ENCODE assay signal across 8 cellular contexts in the genomic region with DNA sequence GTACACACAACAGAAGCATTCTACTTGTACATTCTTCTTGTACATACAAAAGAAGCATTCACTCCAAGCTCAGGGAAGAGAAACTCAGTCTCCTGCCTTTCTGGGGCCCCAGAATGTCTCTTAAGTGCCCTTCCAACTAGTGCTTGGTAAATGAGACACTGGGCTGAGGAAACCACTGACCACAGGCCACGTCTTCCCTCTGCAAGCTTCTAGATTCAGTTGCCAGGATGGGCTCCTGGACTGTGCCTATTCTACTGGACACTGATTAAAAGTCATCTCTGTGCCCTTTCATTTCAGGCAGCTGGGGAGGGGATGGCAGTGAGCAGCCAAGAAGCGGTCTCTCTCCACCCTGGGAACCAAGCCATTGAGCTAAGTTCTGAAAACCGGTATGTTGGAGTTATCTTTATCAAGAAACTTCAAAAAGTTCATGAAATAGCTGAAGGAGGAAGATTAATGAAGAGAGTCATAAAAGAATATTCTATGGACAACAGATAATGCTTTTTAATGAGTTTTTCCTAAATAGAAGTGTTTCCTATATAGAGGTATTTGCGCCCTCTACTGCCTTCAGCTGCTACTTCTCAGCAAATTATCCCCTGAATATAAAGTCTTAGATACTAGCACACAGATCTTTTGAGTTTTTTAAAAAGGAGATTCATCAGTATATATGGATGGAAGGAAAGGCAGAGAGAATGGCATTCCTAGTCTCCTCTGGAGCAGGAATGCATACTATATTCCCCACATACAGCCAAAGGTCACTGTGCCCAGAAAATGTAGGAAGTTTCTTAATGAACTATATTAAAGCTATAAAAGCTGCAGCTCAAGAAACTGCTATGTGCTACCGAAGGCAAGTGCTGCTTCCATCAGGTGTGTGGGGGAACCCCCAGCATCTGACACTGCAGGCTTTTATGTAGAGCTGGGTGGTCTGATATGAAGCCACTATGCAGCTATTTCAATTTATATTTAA. TPM values are rescaled to one million over a fixed set of nuclear protein-coding genes. Genes with fewer than 3 reads are reported as not detected.
A peak's percentile ranks its signal among the peaks of the same experiment; 100 is the strongest.
DNase-seq lines count a peak whose midpoint lies in the region; ATAC-seq and TF ChIP-seq lines count a peak whose summit lies in the region.

No MANE protein-coding gene starts in this region.

- no peaks in the 10 kb centered on the region for H3K9me3 Mint-ChIP-seq in activated CD4-positive, alpha-beta memory T cell treated with anti-CD3 and anti-CD28 coated beads, Interleukin-2, amount 10 ng/mL, durations not matched to agents 7 days and 5 days

- no peak overlapping the region for H3K4me2 ChIP-seq in SU-DHL-6 (ENCODE audit: low read depth, low read length, poor library complexity, severe bottlenecking)

- H3K27ac ChIP-seq in SU-DHL-6 (ENCODE audit: low read depth, low read length) (no peak overlapping the region), tibial artery (peak overlapping the region in 1 of 2 donors; percentile 42)

- no peak overlapping the region for H3K4me3 ChIP-seq in AG04449 (ENCODE audit: low read depth, low read length)
- H3K4me3 ChIP-seq in SU-DHL-6 (ENCODE audit: insufficient read depth, low read length, poor library complexity, severe bottlenecking) = no peak overlapping the region
- H3K4me3 ChIP-seq in tibial artery = no peak overlapping the region

- H3K9me2 ChIP-seq in SU-DHL-6 (replicated peaks; ENCODE audit: insufficient read depth, low read length) = no peaks in the 10 kb centered on the region

- H3K4me1 Mint-ChIP-seq in activated CD4-positive, alpha-beta memory T cell treated with anti-CD3 and anti-CD28 coated beads, Interleukin-2, amount 10 ng/mL, durations not matched to agents 7 days and 5 days = peaks cover 18% of the 10 kb centered on the region

- H3K9me3 ChIP-seq in SU-DHL-6 (ENCODE audit: insufficient read depth, low read length) (no peaks in the 10 kb centered on the region), tibial artery (no peaks in the 10 kb centered on the region)

- CTCF ChIA-PET in AG04449 (lab: Yijun Ruan, JAX) = interaction anchor here (0.6 to 9.5 kb wide), 48 partner anchors 8 to 340 kb away, joined by 3 to 75 read pairs (median 6); a partner anchor contains a TSS
- CTCF ChIA-PET in activated CD4-positive, alpha-beta memory T cell treated with anti-CD3 and anti-CD28 coated beads, Interleukin-2, amount 10 ng/mL, durations not matched to agents 7 days and 5 days (lab: Charles Lee) = interaction anchor here (0.5 to 1.7 kb wide), 14 partner anchors 10 to 433 kb away, joined by 3 to 6 read pairs (median 4); a partner anchor contains a TSS

- no peaks in the 10 kb centered on the region for H3K36me3 ChIP-seq in SU-DHL-6 (ENCODE audit: low read length)
- H3K36me3 ChIP-seq in tibial artery = no peaks in the 10 kb centered on the region

- no peak overlapping the region for H2AFZ ChIP-seq in SU-DHL-6 (ENCODE audit: low read depth, low read length, severe bottlenecking)

- no peak overlapping the region for H3K27ac Mint-ChIP-seq in activated CD4-positive, alpha-beta memory T cell treated with anti-CD3 and anti-CD28 coated beads, Interleukin-2, amount 10 ng/mL, durations not matched to agents 7 days and 5 days

- no peak overlapping the region for H3K9ac ChIP-seq in SU-DHL-6 (ENCODE audit: low read length)

- H3K4me3 Mint-ChIP-seq in activated CD4-positive, alpha-beta memory T cell treated with anti-CD3 and anti-CD28 coated beads, Interleukin-2, amount 10 ng/mL, durations not matched to agents 7 days and 5 days = no peak overlapping the region

- POLR2A ChIA-PET in AG04449 (lab: Yijun Ruan, JAX) = interaction anchor here (2.0 kb wide), 1 partner anchor 17 kb away, joined by 9 read pairs; no protein-coding TSS in a partner anchor
- POLR2A ChIA-PET in activated CD4-positive, alpha-beta memory T cell treated with anti-CD3 and anti-CD28 coated beads, Interleukin-2, amount 10 ng/mL, durations not matched to agents 7 days and 5 days (lab: Charles Lee) = interaction anchor here (0.7 kb wide), 1 partner anchor 11 kb away, joined by 3 read pairs; no protein-coding TSS in a partner anchor

- H4K20me1 ChIP-seq in SU-DHL-6 (ENCODE audit: low read depth, low read length) = no peaks in the 10 kb centered on the region

- ATAC-seq in HG02870 (IDR thresholded peaks at IDR 0.05; ENCODE audit: unreplicated experiment) (no peak), GM19328 (IDR thresholded peaks at IDR 0.05; ENCODE audit: unreplicated experiment) (no peak)

- DNase-seq in AG04449 (ENCODE audit: low read depth, low spot score) (no peak), globus pallidus (ENCODE audit: low spot score) (peak; percentile 82), tibial artery (no peak)
- no peak for DNase-seq in activated CD4-positive, alpha-beta memory T cell treated with anti-CD3 and anti-CD28 coated beads, Interleukin-2, amount 10 ng/mL, durations not matched to agents 7 days and 5 days

- peaks cover 9% of the 10 kb centered on the region for H3K27me3 Mint-ChIP-seq in activated CD4-positive, alpha-beta memory T cell treated with anti-CD3 and anti-CD28 coated beads, Interleukin-2, amount 10 ng/mL, durations not matched to agents 7 days and 5 days

- H3K36me3 Mint-ChIP-seq in activated CD4-positive, alpha-beta memory T cell treated with anti-CD3 and anti-CD28 coated beads, Interleukin-2, amount 10 ng/mL, durations not matched to agents 7 days and 5 days (ENCODE audit: low read depth) = no peaks in the 10 kb centered on the region

- intact Hi-C loops in tibial artery (cut with DNase I; ENCODE audit: low total_unique reads) = no loop called here

- TF ChIP-seq CTCF in AG04449 (IDR thresholded peaks at IDR 0.05; ENCODE audit: insufficient read depth, low read length, missing control alignments) (peak; percentile 35), GM12872 (IDR thresholded peaks at IDR 0.05; ENCODE audit: insufficient read depth, low read depth, low read length) (peak; percentile 61), SU-DHL-6 (IDR thresholded peaks at IDR 0.05; ENCODE audit: insufficient read depth, low read length, poor library complexity, severe bottlenecking) (peak; percentile 63), tibial artery (IDR thresholded peaks at IDR 0.05) (peak; percentile 50 to 66)

- H3K4me1 ChIP-seq in tibial artery = peaks cover 0 to 35% (median 14%) of the 10 kb centered on the region in 4 donors

- H3F3A ChIP-seq in SU-DHL-6 (ENCODE audit: insufficient read depth) = no peaks in the 10 kb centered on the region

- H3K27me3 ChIP-seq in SU-DHL-6 (ENCODE audit: low read length) (no peaks in the 10 kb centered on the region), tibial artery (no peaks in the 10 kb centered on the region)

- no peaks in the 10 kb centered on the region for H3K79me2 ChIP-seq in SU-DHL-6 (ENCODE audit: insufficient read depth, low read length)

RNA-seq across cellular contexts. Expression of a gene that starts 8.4 kb away (rescaled TPM):
- under 1 TPM in 1 of 2 experiments, not detected in 1; 0.15 TPM for total RNA-seq in activated CD4-positive, alpha-beta memory T cell treated with anti-CD3 and anti-CD28 coated beads, Interleukin-2, amount 10 ng/mL, durations not matched to agents 7 days and 5 days

RNA-seq across cellular contexts. Expression of a gene that starts 23.0 kb away (rescaled TPM):
- total RNA-seq in activated CD4-positive, alpha-beta memory T cell treated with anti-CD3 and anti-CD28 coated beads, Interleukin-2, amount 10 ng/mL, durations not matched to agents 7 days and 5 days = 10 to 100 TPM; 69.8 to 71.6 TPM

RNA-seq across cellular contexts. Expression of a gene that starts 41.6 kb away (rescaled TPM):
- 10 to 100 TPM; 72.6 to 74.5 TPM for total RNA-seq in activated CD4-positive, alpha-beta memory T cell treated with anti-CD3 and anti-CD28 coated beads, Interleukin-2, amount 10 ng/mL, durations not matched to agents 7 days and 5 days

RNA-seq across cellular contexts. Expression of a gene that starts 44.9 kb away (rescaled TPM):
- total RNA-seq in activated CD4-positive, alpha-beta memory T cell treated with anti-CD3 and anti-CD28 coated beads, Interleukin-2, amount 10 ng/mL, durations not matched to agents 7 days and 5 days = 10 to 100 TPM; 44.0 to 45.1 TPM
